Comparison of ENCODE assay signal across 1 cellular context in genomic region chr11:61964058-61964940, GRCh38.
TF ChIP-seq lines count a peak whose summit lies in the region.

No MANE protein-coding gene starts in this region.

TF ChIP-seq in IMR-90, 13 proteins besides CTCF, POLR2A, EP300 and RAD21:
- 0 out of 2 replicates have a peak, but pooled peaks have one; percentile 10 for TF ChIP-seq CEBPB (IDR thresholded peaks at IDR 0.05; ENCODE audit: low read depth, low read length)
